ENCODE assay signal across 9 cellular contexts in the genomic region with DNA sequence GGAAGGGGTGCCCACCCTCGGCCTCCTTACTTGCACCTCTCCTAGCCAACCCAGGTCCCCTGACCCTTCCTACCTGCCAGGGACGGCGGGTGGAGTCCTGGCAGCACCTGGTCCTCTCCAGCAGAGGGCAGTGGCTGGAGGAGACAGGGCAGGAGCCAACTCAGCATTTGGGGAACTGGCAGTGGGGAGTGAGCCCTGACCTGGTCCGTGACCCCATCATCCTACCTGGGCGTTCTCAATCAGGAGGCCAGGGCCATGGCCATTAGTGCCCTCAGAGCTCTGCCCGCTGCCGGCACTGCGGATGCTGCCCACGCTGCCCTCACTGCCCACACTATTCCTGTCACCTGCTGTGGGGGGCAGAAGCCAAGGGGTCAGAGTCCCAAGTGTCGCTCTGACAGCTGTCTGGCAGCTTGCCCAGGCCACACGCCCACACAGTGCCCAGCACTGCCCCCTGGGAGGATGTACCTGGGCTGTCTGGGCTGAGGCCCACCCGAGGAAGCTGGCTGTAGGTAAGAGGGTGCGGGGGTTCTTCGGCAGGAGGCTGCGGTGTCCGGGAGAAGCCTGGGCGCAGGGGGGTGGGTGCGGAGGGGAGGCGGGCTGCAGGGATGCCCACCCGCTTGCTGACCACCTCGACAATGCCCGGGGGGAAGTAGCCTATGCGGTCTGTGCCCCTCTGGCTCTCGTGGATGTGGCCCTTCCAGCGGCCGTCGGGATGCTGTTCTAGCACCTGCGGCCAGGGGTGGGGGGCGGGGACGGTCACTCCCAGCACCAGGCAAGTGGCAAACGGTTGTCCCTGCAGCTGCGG. TPM values are rescaled to one million over a fixed set of nuclear protein-coding genes. Genes with fewer than 3 reads are reported as not detected.
A peak's percentile ranks its signal among the peaks of the same experiment; 100 is the strongest.
DNase-seq lines count a peak whose midpoint lies in the region; ATAC-seq and TF ChIP-seq lines count a peak whose summit lies in the region.
"Had no signal": no experiment of that assay in that cellular context is flagged by ENCODE, and none has a peak within 500 bp of the region (broad histone marks: within the 10 kb centered on the region; RNA-seq: fewer than 3 reads in every experiment).

No MANE protein-coding gene starts in this region.

- intact Hi-C loops in Caco-2 (cut with micrococcal nuclease; ENCODE audit: unreplicated experiment) = loop anchor here (1.0 kb wide), 1 partner anchor 78 kb away; no protein-coding TSS in a partner anchor

- no peak overlapping the region for H3K4me3 ChIP-seq in Caco-2 (ENCODE audit: low read depth, low read length)

- H3K36me3 Mint-ChIP-seq in Caco-2 (ENCODE audit: insufficient read depth, unreplicated experiment) (peaks cover 64% of the 10 kb centered on the region), progenitor cell of endocrine pancreas (ENCODE audit: insufficient read depth) (peaks cover 6% of the 10 kb centered on the region)
- H3K36me3 Mint-ChIP-seq: IgD-negative memory B cell had no signal

- H3K9me3 ChIP-seq in Caco-2 = no peaks in the 10 kb centered on the region

- POLR2A ChIA-PET in Caco-2 (lab: Charles Lee) = no interaction called here

- H3K36me3 ChIP-seq in Caco-2 (ENCODE audit: control insufficient read depth, insufficient read depth, low read length) = peaks cover 1% of the 10 kb centered on the region; the same call in 1 of the 2 replicates

- DNase-seq in Caco-2 (peak; percentile 66 to 70), HT-29 (ENCODE audit: low spot score) (peak; percentile 48), erythroblast (lab: John Stamatoyannopoulos, UW) (peak; percentile 26 to 56), progenitor cell of endocrine pancreas (ENCODE audit: low spot score, unreplicated experiment) (no peak), H4 (ENCODE audit: low spot score) (no peak), RKO (ENCODE audit: low spot score) (no peak)
- DNase-seq in activated CD4-positive, alpha-beta T cell treated with anti-CD3 and anti-CD28 coated beads for 1 hour = peak; percentile 18

- no peak overlapping the region for H3K4me3 Mint-ChIP-seq in Caco-2 (ENCODE audit: unreplicated experiment)
- H3K4me3 Mint-ChIP-seq in progenitor cell of endocrine pancreas (ENCODE audit: low read depth) = no peak overlapping the region
- H3K4me3 Mint-ChIP-seq: IgD-negative memory B cell had no signal

- ATAC-seq in GM21529 (IDR thresholded peaks at IDR 0.05; ENCODE audit: unreplicated experiment) = no peak

- BruUV-seq in Caco-2 (replicated peaks; lab: Mats Ljungman, UMichigan) = no TSS peak

- H3K4me1 Mint-ChIP-seq in Caco-2 (ENCODE audit: low read depth, unreplicated experiment) (peaks cover 9% of the 10 kb centered on the region), progenitor cell of endocrine pancreas (ENCODE audit: low read depth) (no peaks in the 10 kb centered on the region)
- H3K4me1 Mint-ChIP-seq: IgD-negative memory B cell had no signal

- no peaks in the 10 kb centered on the region for H3K27me3 ChIP-seq in Caco-2 (replicated peaks; ENCODE audit: control insufficient read depth, insufficient read depth, low read length)

- no peak for TF ChIP-seq POLR2A in erythroblast (IDR thresholded peaks at IDR 0.05; ENCODE audit: low read length)

- H3K27ac Mint-ChIP-seq in Caco-2 (ENCODE audit: unreplicated experiment) (peak overlapping the region; percentile 15), progenitor cell of endocrine pancreas (no peak overlapping the region)
- H3K27ac Mint-ChIP-seq: IgD-negative memory B cell had no signal

- no peaks in the 10 kb centered on the region for H3K9me3 Mint-ChIP-seq in Caco-2 (ENCODE audit: unreplicated experiment)
- H3K9me3 Mint-ChIP-seq in progenitor cell of endocrine pancreas (ENCODE audit: low read depth) = no peaks in the 10 kb centered on the region
- H3K9me3 Mint-ChIP-seq: IgD-negative memory B cell had no signal

- H3K27me3 Mint-ChIP-seq in Caco-2 (ENCODE audit: insufficient read depth, unreplicated experiment) (no peaks in the 10 kb centered on the region), progenitor cell of endocrine pancreas (no peaks in the 10 kb centered on the region)
- H3K27me3 Mint-ChIP-seq: IgD-negative memory B cell had no signal

- TF ChIP-seq CTCF in Caco-2 (IDR thresholded peaks at IDR 0.05; ENCODE audit: insufficient read depth in 1 of 2, low read depth in 1 of 2, low read length in 1 of 2, severe bottlenecking in 1 of 2, unreplicated experiment in 1 of 2) = peak; percentile 73 to 89
- TF ChIP-seq CTCF in progenitor cell of endocrine pancreas (IDR thresholded peaks at IDR 0.05; ENCODE audit: unreplicated experiment) = peak; percentile 68

- H3K4me1 ChIP-seq in Caco-2 = peaks cover 4% of the 10 kb centered on the region; the same call in 1 of the 2 replicates

- CTCF ChIA-PET in Caco-2 (lab: Charles Lee) = interaction anchor here (0.6 to 2.1 kb wide), 5 partner anchors 12 to 141 kb away, joined by 3 to 7 read pairs (median 5); a partner anchor contains a TSS

RNA-seq across cellular contexts. Expression of a gene that starts 10.8 kb away (rescaled TPM):
- total RNA-seq in Caco-2 (2022) = 41.8 and 48.9 TPM in 2 replicates
- 12.3 and 13.6 TPM in 2 replicates for total RNA-seq in HT-29 (2014; rRNA removed; shearing (Covaris generic))
- total RNA-seq in progenitor cell of endocrine pancreas = 47.6 and 50.6 TPM in 2 replicates
- 5.4 and 8.3 TPM in 2 replicates for total RNA-seq in H4 (2014; rRNA removed; shearing (Covaris generic))

RNA-seq across cellular contexts. Expression of a gene that starts 11.8 kb away (rescaled TPM):
- 71.3 and 74.5 TPM in 2 replicates for total RNA-seq in Caco-2 (2022)
- 108 and 134 TPM in 2 replicates for total RNA-seq in HT-29 (2014; rRNA removed; shearing (Covaris generic))
- total RNA-seq in progenitor cell of endocrine pancreas = 56.0 and 56.4 TPM in 2 replicates
- 24.1 and 28.6 TPM in 2 replicates for total RNA-seq in H4 (2014; rRNA removed; shearing (Covaris generic))

RNA-seq across cellular contexts. Expression of a gene that starts 20.9 kb away (rescaled TPM):
- total RNA-seq in Caco-2 (2022) (165 and 179 TPM in 2 replicates), progenitor cell of endocrine pancreas (232 and 235 TPM in 2 replicates)
- 162 and 184 TPM in 2 replicates for total RNA-seq in HT-29 (2014; rRNA removed; shearing (Covaris generic))
- total RNA-seq in H4 (2014; rRNA removed; shearing (Covaris generic)) = 7.8 and 13.0 TPM in 2 replicates

RNA-seq across cellular contexts. Expression of a gene that starts 48.1 kb away (rescaled TPM):
- total RNA-seq in Caco-2 (2022) (109 and 115 TPM in 2 replicates), progenitor cell of endocrine pancreas (168 and 197 TPM in 2 replicates)
- total RNA-seq in HT-29 (2014; rRNA removed; shearing (Covaris generic)) = 34.9 and 50.5 TPM in 2 replicates
- 24.3 and 33.6 TPM in 2 replicates for total RNA-seq in H4 (2014; rRNA removed; shearing (Covaris generic))

Comparison
In these comparisons a context has a peak if more than half of its experiments do, and no peak if none do; other contexts are left out.
1. DNase-seq: peak in Caco-2 (2 of 2), HT-29 (single experiment), activated CD4-positive, alpha-beta T cell treated with anti-CD3 and anti-CD28 coated beads for 1 hour (single experiment) and erythroblast (2 of 2); none in progenitor cell of endocrine pancreas (single experiment), H4 (single experiment) and RKO (single experiment).
2. RNA of a gene that starts 20.9 kb away (total RNA-seq): 232 to 235 TPM in progenitor cell of endocrine pancreas, 162 to 184 TPM in HT-29 and 165 to 179 TPM in Caco-2; 7.8 to 13.0 TPM in H4; every median in the first group is over 10 times any median in the second.